28 cellular contexts compared by ENCODE assay signal in the genomic region with DNA sequence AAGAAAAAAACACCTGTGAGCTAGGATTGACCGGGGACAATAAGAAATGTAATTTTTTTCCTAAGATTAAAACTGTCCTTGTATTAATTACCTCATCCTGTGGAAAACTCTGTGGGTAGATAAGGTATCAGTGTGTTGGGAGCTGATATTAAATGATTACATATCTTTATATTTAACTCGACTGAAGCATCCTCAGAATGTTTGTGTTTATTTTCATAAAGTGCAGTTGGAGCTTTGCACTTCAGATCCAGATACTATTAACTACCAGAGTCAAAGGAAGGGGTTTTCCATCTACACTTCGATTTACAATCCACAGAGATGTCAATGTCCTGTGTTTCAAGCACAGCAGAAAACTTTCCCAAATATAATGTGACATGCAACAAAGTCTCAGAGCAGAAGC.
"Had no signal": no experiment of that assay in that cellular context is flagged by ENCODE, and none has a peak within 500 bp of the region (broad histone marks: within the 10 kb centered on the region; RNA-seq: fewer than 3 reads in every experiment).

No MANE protein-coding gene starts in this region.

- H3K4me3 Mint-ChIP-seq: dendritic cell treated with granulocyte-macrophage colony-stimulating factor and Interleukin-4, amounts not matched to agents 40 ng/mL and 50 ng/mL, for 4 days; effector memory CD8-positive, alpha-beta T cell; endodermal cell; mesothelial cell of epicardium; naive B cell; natural killer cell had no signal

- H3K27me3 ChIP-seq: gastrocnemius medialis, heart right ventricle, left lung had no signal

- H3K36me3 ChIP-seq: esophagus squamous epithelium, gastrocnemius medialis, heart right ventricle, left lung, lower lobe of right lung had no signal

- ATAC-seq: effector memory CD8-positive, alpha-beta T cell; esophagus mucosa; gastrocnemius medialis; heart right ventricle; left cardiac atrium; left lung; left ventricle myocardium superior; lower lobe of right lung; mucosa of descending colon; natural killer cell had no signal

- FAIRE-seq: endometrium, islet of Langerhans, keratinocyte had no signal

- H3K4me1 Mint-ChIP-seq: endodermal cell, naive B cell, natural killer cell had no signal

- H3K9me3 Mint-ChIP-seq: dendritic cell treated with granulocyte-macrophage colony-stimulating factor and Interleukin-4, amounts not matched to agents 40 ng/mL and 50 ng/mL, for 4 days; effector memory CD8-positive, alpha-beta T cell; natural killer cell had no signal

- H3K27me3 Mint-ChIP-seq: dendritic cell treated with granulocyte-macrophage colony-stimulating factor and Interleukin-4, amounts not matched to agents 40 ng/mL and 50 ng/mL, for 4 days had no signal

- H3K9me3 ChIP-seq: esophagus squamous epithelium, gastrocnemius medialis, heart right ventricle, left lung, lower lobe of right lung, mucosa of descending colon had no signal

- H3K27ac ChIP-seq: epithelial cell of prostate, esophagus squamous epithelium, gastrocnemius medialis, heart right ventricle, left lung, lower lobe of right lung had no signal

- H3K36me3 Mint-ChIP-seq: mesothelial cell of epicardium, natural killer cell had no signal

- DNase-seq: cortex of kidney; effector CD8-positive, alpha-beta T cell; effector memory CD8-positive, alpha-beta T cell; endodermal cell; erythroblast; esophagus squamous epithelium; foreskin fibroblast; foreskin melanocyte; gastrocnemius medialis; glutamatergic neuron; head of caudate nucleus; heart right ventricle; hippocampal formation; left cardiac atrium; left lung; left ventricle myocardium superior; lower lobe of right lung; mesenchymal stem cell; mucosa of descending colon; naive B cell; natural killer cell had no signal

- H3K4me3 ChIP-seq: esophagus squamous epithelium, gastrocnemius medialis, heart right ventricle, left lung, lower lobe of right lung, mucosa of descending colon had no signal

- H3K27ac Mint-ChIP-seq: dendritic cell treated with granulocyte-macrophage colony-stimulating factor and Interleukin-4, amounts not matched to agents 40 ng/mL and 50 ng/mL, for 4 days; effector memory CD8-positive, alpha-beta T cell; endodermal cell; mesothelial cell of epicardium; naive B cell; natural killer cell had no signal

- H3K4me1 ChIP-seq: gastrocnemius medialis, heart right ventricle, left lung, lower lobe of right lung had no signal
